8 cellular contexts compared by ENCODE assay signal in genomic region chr11:61332823-61333637, GRCh38. TPM values are rescaled to one million over a fixed set of nuclear protein-coding genes. Genes with fewer than 3 reads are reported as not detected.
DNase-seq lines count a peak whose midpoint lies in the region; ATAC-seq and TF ChIP-seq lines count a peak whose summit lies in the region.

Gene DDB1 (minus strand): TSS chr11:61333105. CDS start chr11:61332968, 137 bp downstream.
A gene with protein sequence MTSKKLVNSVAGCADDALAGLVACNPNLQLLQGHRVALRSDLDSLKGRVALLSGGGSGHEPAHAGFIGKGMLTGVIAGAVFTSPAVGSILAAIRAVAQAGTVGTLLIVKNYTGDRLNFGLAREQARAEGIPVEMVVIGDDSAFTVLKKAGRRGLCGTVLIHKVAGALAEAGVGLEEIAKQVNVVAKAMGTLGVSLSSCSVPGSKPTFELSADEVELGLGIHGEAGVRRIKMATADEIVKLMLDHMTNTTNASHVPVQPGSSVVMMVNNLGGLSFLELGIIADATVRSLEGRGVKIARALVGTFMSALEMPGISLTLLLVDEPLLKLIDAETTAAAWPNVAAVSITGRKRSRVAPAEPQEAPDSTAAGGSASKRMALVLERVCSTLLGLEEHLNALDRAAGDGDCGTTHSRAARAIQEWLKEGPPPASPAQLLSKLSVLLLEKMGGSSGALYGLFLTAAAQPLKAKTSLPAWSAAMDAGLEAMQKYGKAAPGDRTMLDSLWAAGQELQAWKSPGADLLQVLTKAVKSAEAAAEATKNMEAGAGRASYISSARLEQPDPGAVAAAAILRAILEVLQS (plus strand): TSS chr11:61333228. CDS start chr11:61334729, 1,501 bp downstream.

- no peaks in the 10 kb centered on the region for H3K27me3 ChIP-seq in PC-3 (ENCODE audit: low read length)

- CTCF ChIA-PET in PC-3 (lab: Charles Lee): no interaction called here

- H3K79me2 ChIP-seq in PC-3 (ENCODE audit: low read length): peaks cover 58% of the 10 kb centered on the region

- peak within 1 kb of the TSS; percentile 64 for H2AFZ ChIP-seq in PC-3 (ENCODE audit: low read length)

- intact Hi-C loops in PC-3 (cut with micrococcal nuclease): loop anchor here (10.0 kb wide), 1 partner anchor 78 kb away; no protein-coding TSS in a partner anchor
- intact Hi-C loops in mucosa of descending colon (cut with DNase I, micrococcal nuclease): no loop called here

- DNase-seq in DMS114 treated with DMSO at 0.1 percent for 48 hours (lab: John Stamatoyannopoulos, UW; ENCODE audit: unreplicated experiment) (peak; percentile 76), PC-3 (peak; percentile 97), activated T-cell treated with anti-CD3 and anti-CD28 coated beads for 48 hours (ENCODE audit: low read depth) (peak; percentile 99), epithelial cell of prostate (ENCODE audit: low read depth, low spot score) (peak; percentile 43), mucosa of descending colon (peak; percentile 96 to 98 (median 98))
- peak; percentile 92 for DNase-seq in Jurkat, Clone E6-1 (ENCODE audit: low read depth, low spot score)
- DNase-seq in stimulated activated CD8-positive, alpha-beta memory T cell treated with anti-CD3 and anti-CD28 coated beads, Interleukin-4, amount 100 ng/mL, for 1 hour (ENCODE audit: low read depth in 2 of 2, low spot score in 1 of 2): peak; percentile 92 to 94

- peak within 1 kb of the TSS; percentile 88 for H3K4me2 ChIP-seq in PC-3 (ENCODE audit: low read length)

- ATAC-seq in GM21619 (IDR thresholded peaks at IDR 0.05; ENCODE audit: unreplicated experiment) (peak; percentile 91), PC-3 (peak; percentile 91), mucosa of descending colon (peak; percentile 96)

- H4K20me1 ChIP-seq in PC-3 (ENCODE audit: low read length): peaks cover 23% of the 10 kb centered on the region

- BruUV-seq in PC-3 (replicated peaks; lab: Mats Ljungman, UMichigan): no TSS peak

- H3K4me3 ChIP-seq in Jurkat, Clone E6-1 (ENCODE audit: low read length): peak within 1 kb of the TSS; percentile 79
- H3K4me3 ChIP-seq in PC-3 (ENCODE audit: low read length) (peak within 1 kb of the TSS; percentile 95), mucosa of descending colon (peak within 1 kb of the TSS; percentile 100)

- POLR2A ChIA-PET in PC-3 (lab: Charles Lee; ENCODE audit: unreplicated experiment): no interaction called here

- no peaks in the 10 kb centered on the region for H3K9me2 ChIP-seq in PC-3 (replicated peaks; ENCODE audit: low read length)

- H3K9ac ChIP-seq in PC-3 (ENCODE audit: low read length): peak within 1 kb of the TSS; percentile 99

- H3K27ac ChIP-seq in PC-3 (ENCODE audit: low read length) (peak within 1 kb of the TSS; percentile 52), epithelial cell of prostate (peak within 1 kb of the TSS; percentile 68)

- H3K4me1 ChIP-seq in PC-3 (ENCODE audit: insufficient read depth, low read length): peaks cover 30% of the 10 kb centered on the region
- H3K4me1 ChIP-seq in mucosa of descending colon (ENCODE audit: low read depth): peaks cover 28% of the 10 kb centered on the region

- H3K9me3 ChIP-seq in PC-3 (ENCODE audit: low read length): no peaks in the 10 kb centered on the region
- H3K9me3 ChIP-seq in mucosa of descending colon: no peaks in the 10 kb centered on the region

- H3K36me3 ChIP-seq in PC-3 (ENCODE audit: low read depth, low read length) (peaks cover 14% of the 10 kb centered on the region), mucosa of descending colon (ENCODE audit: low read depth) (no peaks in the 10 kb centered on the region)

- no peaks in the 10 kb centered on the region for H3F3A ChIP-seq in PC-3 (ENCODE audit: low read length, unreplicated experiment)

- TF ChIP-seq CTCF in PC-3 (conservative IDR thresholded peaks at IDR 0.05; ENCODE audit: low read depth, low read length) (no peak), mucosa of descending colon (IDR thresholded peaks at IDR 0.05) (no peak)

RNA-seq across cellular contexts. Expression of gene DDB1, which starts in this region (rescaled TPM):
- polyA plus RNA-seq in Jurkat, Clone E6-1 (2012; ENCODE audit: insufficient read depth, insufficient read length): 206 TPM
- total RNA-seq in PC-3 (2014; rRNA removed) (450 and 451 TPM in 2 replicates), mucosa of descending colon (100 to 1,000 TPM; 121 to 152 (median 140) TPM)

RNA-seq across cellular contexts. Expression of the second gene that starts in this region (rescaled TPM):
- polyA plus RNA-seq in Jurkat, Clone E6-1 (2012; ENCODE audit: insufficient read depth, insufficient read length): 88.6 TPM
- 56.9 and 88.5 TPM in 2 replicates for total RNA-seq in PC-3 (2014; rRNA removed)
- total RNA-seq in mucosa of descending colon: 10 to 100 TPM; 30.9 to 78.8 (median 63.1) TPM

Comparison
In these comparisons a context has a peak if more than half of its experiments do, and no peak if none do; other contexts are left out.
1. Peak in every context shown above with its lines: DNase-seq, ATAC-seq, H3K4me3 ChIP-seq and H3K27ac ChIP-seq.
2. DNase-seq: peak in every context shown above with its lines; median percentile 99 in activated T-cell treated with anti-CD3 and anti-CD28 coated beads for 48 hours; 98 in mucosa of descending colon; 97 in PC-3; 93 in stimulated activated CD8-positive, alpha-beta memory T cell treated with anti-CD3 and anti-CD28 coated beads, Interleukin-4, amount 100 ng/mL, for 1 hour; 92 in Jurkat, Clone E6-1; 76 in DMS114 treated with DMSO at 0.1 percent for 48 hours; 43 in epithelial cell of prostate.